In the genomic region with DNA sequence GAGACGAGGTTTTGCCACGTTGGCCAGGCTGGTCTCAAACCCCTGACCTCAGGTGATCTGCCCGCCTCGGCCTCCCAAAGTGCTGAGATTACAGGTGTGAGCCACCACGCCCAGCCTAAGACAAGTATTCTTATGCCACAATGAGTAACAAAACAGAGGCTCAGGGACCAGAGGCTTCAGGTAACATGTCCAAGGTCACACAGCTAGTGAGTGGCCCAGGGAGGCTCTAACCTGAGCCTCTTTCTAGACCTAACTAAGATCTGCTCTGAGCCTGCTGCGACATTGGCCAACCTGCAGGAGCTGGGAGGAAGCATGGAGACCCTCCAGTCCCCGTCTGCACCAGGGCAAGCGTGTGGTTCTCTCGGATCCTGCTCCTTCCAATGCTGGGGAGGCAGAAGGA, we compare ENCODE assay signal across 13 cellular contexts.
DNase-seq lines count a peak whose midpoint lies in the region; ATAC-seq and TF ChIP-seq lines count a peak whose summit lies in the region.
"Had no signal": no experiment of that assay in that cellular context is flagged by ENCODE, and none has a peak within 500 bp of the region (broad histone marks: within the 10 kb centered on the region; RNA-seq: fewer than 3 reads in every experiment).

No MANE protein-coding gene starts in this region.

- no peaks in the 10 kb centered on the region for H3K27me3 ChIP-seq in left ventricle myocardium inferior (ENCODE audit: low read depth)
- no peaks in the 10 kb centered on the region for H3K27me3 ChIP-seq in iPS-18a (ENCODE audit: control insufficient read depth, insufficient read depth, low read length)
- H3K27me3 ChIP-seq in rectal smooth muscle tissue (ENCODE audit: control insufficient read depth, insufficient read depth, low read length), result no peaks in the 10 kb centered on the region
- H3K27me3 ChIP-seq in aorta (ENCODE audit: control insufficient read depth in 1 of 2, insufficient read depth in 2 of 2, low read length in 1 of 2), result no peaks in the 10 kb centered on the region
- no peaks in the 10 kb centered on the region for H3K27me3 ChIP-seq in MM.1S (replicated peaks; ENCODE audit: insufficient read depth, low read length)

- no peak overlapping the region for H3K4me2 ChIP-seq in MM.1S (ENCODE audit: low read depth, low read length)

- WGBS in aorta, 2 donors, result 83 to 93% methylated on average over 9 of the region's 9 CpGs

- TF ChIP-seq CTCF in left ventricle myocardium inferior (IDR thresholded peaks at IDR 0.05; ENCODE audit: borderline replicate concordance), result no peak
- TF ChIP-seq CTCF in MM.1S (IDR thresholded peaks at IDR 0.05; ENCODE audit: low read length), result no peak

- no peak overlapping the region for H3K9ac ChIP-seq in iPS-18a (ENCODE audit: low read length)
- no peak overlapping the region for H3K9ac ChIP-seq in rectal smooth muscle tissue (ENCODE audit: low read length)
- no peak overlapping the region for H3K9ac ChIP-seq in MM.1S (ENCODE audit: low read length)

- no peaks in the 10 kb centered on the region for H3F3A ChIP-seq in MM.1S (ENCODE audit: insufficient read depth, low read length)

- intact Hi-C loops in left ventricle myocardium inferior (cut with micrococcal nuclease) (no loop called here), Right ventricle myocardium superior (cut with DNase I) (no loop called here), aorta (cut with DNase I) (no loop called here)

- no peak for ATAC-seq in Right ventricle myocardium superior (ENCODE audit: poor library complexity)
- peak; percentile 31 for ATAC-seq in aorta (ENCODE audit: low FRiP score)
- ATAC-seq: A549; activated T-helper 17 cell treated with anti-CD3 and anti-CD28 coated beads, Interleukin-2, amount 50 U/mL, for 72 hours had no signal

- no peak overlapping the region for H2AFZ ChIP-seq in MM.1S (ENCODE audit: low read length)

- peaks cover 6% of the 10 kb centered on the region for H3K79me2 ChIP-seq in MM.1S (ENCODE audit: low read length)

- no peaks in the 10 kb centered on the region for H4K20me1 ChIP-seq in MM.1S (ENCODE audit: insufficient read depth, low read length)

- H3K36me3 ChIP-seq in left ventricle myocardium inferior (no peaks in the 10 kb centered on the region), iPS-18a (ENCODE audit: control insufficient read depth, low read depth, low read length) (no peaks in the 10 kb centered on the region), rectal smooth muscle tissue (ENCODE audit: control insufficient read depth, insufficient read depth, low read length) (no peaks in the 10 kb centered on the region), aorta (ENCODE audit: control insufficient read depth in 1 of 2, insufficient read depth in 2 of 2, low read length in 1 of 2) (no peaks in the 10 kb centered on the region), MM.1S (replicated peaks; ENCODE audit: insufficient read depth, low read length) (no peaks in the 10 kb centered on the region)

- H3K4me1 ChIP-seq in left ventricle myocardium inferior (peaks cover 65% of the 10 kb centered on the region), iPS-18a (ENCODE audit: control insufficient read depth, low read depth, low read length) (peaks cover 46% of the 10 kb centered on the region), rectal smooth muscle tissue (ENCODE audit: control insufficient read depth, insufficient read depth, low read length) (peaks cover 6% of the 10 kb centered on the region), aorta (ENCODE audit: control insufficient read depth in 1 of 2, insufficient read depth in 2 of 2, low read length in 2 of 2) (peaks cover 2 to 3% of the 10 kb centered on the region in 2 donors), MM.1S (ENCODE audit: low read length) (no peaks in the 10 kb centered on the region)

- no peak for DNase-seq in left ventricle myocardium inferior
- no peak for DNase-seq in Right ventricle myocardium superior
- DNase-seq in aorta, result no peak
- no peak for DNase-seq in substantia nigra (lab: John Stamatoyannopoulos, UW)
- no peak for DNase-seq in MM.1S
- DNase-seq in NCI-H345 treated with DMSO at 0.1 percent for 48 hours (lab: John Stamatoyannopoulos, UW; ENCODE audit: unreplicated experiment), result no peak
- DNase-seq: activated CD4-positive, alpha-beta memory T cell treated with anti-CD3 and anti-CD28 coated beads, Interleukin-2, amount 10 ng/mL, durations not matched to agents 7 days and 5 days; anterior cingulate cortex; dermis blood vessel endothelial cell had no signal

- no peaks in the 10 kb centered on the region for H3K9me3 ChIP-seq in left ventricle myocardium inferior (replicated peaks)
- no peaks in the 10 kb centered on the region for H3K9me3 ChIP-seq in iPS-18a (ENCODE audit: control insufficient read depth, low read depth, low read length)
- H3K9me3 ChIP-seq in aorta (ENCODE audit: control insufficient read depth, low read length), result no peaks in the 10 kb centered on the region
- H3K9me3 ChIP-seq in MM.1S (replicated peaks; ENCODE audit: insufficient read depth, low read length), result no peaks in the 10 kb centered on the region
- H3K9me3 ChIP-seq: A549 had no signal

- H3K4me3 ChIP-seq in left ventricle myocardium inferior, result no peak overlapping the region
- H3K4me3 ChIP-seq in iPS-18a (ENCODE audit: low read length), result no peak overlapping the region
- no peak overlapping the region for H3K4me3 ChIP-seq in rectal smooth muscle tissue (ENCODE audit: low read length)
- no peak overlapping the region for H3K4me3 ChIP-seq in aorta (ENCODE audit: low read length in 2 of 2)
- H3K4me3 ChIP-seq in MM.1S (ENCODE audit: low read length), result no peak overlapping the region
- H3K4me3 ChIP-seq: A549 had no signal

- H3K27ac ChIP-seq in left ventricle myocardium inferior (replicated peaks), result peak overlapping the region; percentile 73
- peak overlapping the region; percentile 3 for H3K27ac ChIP-seq in iPS-18a (ENCODE audit: low read length)
- H3K27ac ChIP-seq in rectal smooth muscle tissue (ENCODE audit: low read depth, low read length), result peak overlapping the region; percentile 48
- no peak overlapping the region for H3K27ac ChIP-seq in aorta (ENCODE audit: low read depth in 1 of 2, low read length in 2 of 2)
- H3K27ac ChIP-seq in substantia nigra (ENCODE audit: low read depth, low read length, poor library complexity, severe bottlenecking), result no peak overlapping the region
- no peak overlapping the region for H3K27ac ChIP-seq in MM.1S (ENCODE audit: low read length)

- H3K9me2 ChIP-seq in MM.1S (replicated peaks; ENCODE audit: insufficient read depth, low read length), result no peaks in the 10 kb centered on the region

Comparison
In these comparisons a context has a peak if more than half of its experiments do, and no peak if none do; other contexts are left out.
1. H3K27ac ChIP-seq: peak in left ventricle myocardium inferior (single experiment), iPS-18a (single experiment) and rectal smooth muscle tissue (single experiment); none in aorta (0 of 2), substantia nigra (single experiment) and MM.1S (single experiment).